Comparison of ENCODE assay signal across 8 cellular contexts in the genomic region with DNA sequence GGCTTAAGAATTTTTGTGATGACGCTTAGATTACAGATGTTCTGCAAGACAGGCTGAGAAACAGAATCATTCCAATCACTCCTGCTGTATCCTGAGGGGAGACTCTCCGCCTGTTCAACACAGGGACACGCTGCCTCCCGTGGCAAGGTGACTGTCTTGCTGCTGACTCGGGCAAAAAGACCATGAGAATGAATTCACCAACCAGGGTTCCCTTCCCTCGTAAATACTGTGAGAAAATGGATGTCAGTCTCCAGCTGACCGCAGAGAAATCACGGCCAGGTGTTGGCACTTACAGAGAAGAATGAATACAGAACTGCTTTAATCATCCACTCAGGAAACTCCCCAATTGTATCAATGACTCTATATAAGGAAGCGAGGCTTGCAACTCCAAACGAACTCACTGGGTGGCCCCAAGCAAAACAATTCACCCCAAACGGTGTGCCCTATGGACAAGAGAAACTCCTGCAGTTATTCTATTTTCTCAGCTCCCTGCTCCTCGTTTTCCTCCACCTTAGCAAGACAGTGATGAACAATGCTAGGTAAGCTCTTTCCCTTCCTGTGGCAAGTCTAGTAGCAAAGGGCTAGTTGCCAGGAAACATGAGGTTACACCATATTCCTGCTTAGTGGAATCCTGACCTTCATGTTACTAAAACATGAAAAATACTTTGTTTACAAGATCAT. TPM values are rescaled to one million over a fixed set of nuclear protein-coding genes. Genes with fewer than 3 reads are reported as not detected.
DNase-seq lines count a peak whose midpoint lies in the region; ATAC-seq, FAIRE-seq and TF ChIP-seq lines count a peak whose summit lies in the region.

No MANE protein-coding gene starts in this region.

- peak overlapping the region; percentile 85 for H3K27ac Mint-ChIP-seq in activated B cell treated with CpG ODN at 0.5 μM for 24 hours
- no peak overlapping the region for H3K27ac Mint-ChIP-seq in activated CD8-positive, alpha-beta memory T cell treated with anti-CD3 and anti-CD28 coated beads, Interleukin-2, amount 10 ng/mL, durations not matched to agents 7 days and 5 days

- no peak overlapping the region for H3K4me3 ChIP-seq in AG04450 (ENCODE audit: low read depth, low read length)

- POLR2A ChIA-PET in AG04450 (lab: Yijun Ruan, JAX) = interaction anchor here (1.1 to 2.5 kb wide), 7 partner anchors 8 to 63 kb away, joined by 3 to 15 read pairs (median 6); no protein-coding TSS in a partner anchor
- POLR2A ChIA-PET in activated B cell treated with CpG ODN at 0.5 μM for 24 hours (lab: Charles Lee) = interaction anchor here (1.1 to 2.2 kb wide), 5 partner anchors 16 to 111 kb away, joined by 3 to 6 read pairs (median 5); no protein-coding TSS in a partner anchor

- TF ChIP-seq CTCF in AG04450 (IDR thresholded peaks at IDR 0.05; ENCODE audit: low read depth, low read length) = no peak
- no peak for TF ChIP-seq CTCF in activated B cell treated with CpG ODN at 0.5 μM for 24 hours (IDR thresholded peaks at IDR 0.05)

- peak overlapping the region; percentile 98 for H3K27ac ChIP-seq in AG04450 (ENCODE audit: low read depth, low read length)

- H3K27me3 ChIP-seq in AG04450 (ENCODE audit: control insufficient read depth, insufficient read depth, low read length) = no peaks in the 10 kb centered on the region

- peaks cover 2% of the 10 kb centered on the region; the same call in 1 of the 2 replicates for H3K9me3 ChIP-seq in AG04450 (ENCODE audit: control insufficient read depth, insufficient read depth, low read length)

- intact Hi-C loops in activated B cell treated with CpG ODN at 0.5 μM for 24 hours (cut with micrococcal nuclease) = loop anchor here (2.0 to 5.0 kb wide), 4 partner anchors 24 to 99 kb away; partner anchors contain the start of gene GNA12

- CTCF ChIA-PET in AG04450 (lab: Charles Lee) (interaction anchor here (0.7 to 1.5 kb wide), 4 partner anchors 40 to 334 kb away, joined by 3 to 5 read pairs (median 3); no protein-coding TSS in a partner anchor), activated B cell treated with CpG ODN at 0.5 μM for 24 hours (lab: Charles Lee) (interaction anchor here (0.7 to 2.6 kb wide), 5 partner anchors 20 to 111 kb away, joined by 3 to 10 read pairs (median 3); no protein-coding TSS in a partner anchor)
- CTCF ChIA-PET in activated CD8-positive, alpha-beta memory T cell treated with anti-CD3 and anti-CD28 coated beads, Interleukin-2, amount 10 ng/mL, durations not matched to agents 7 days and 5 days (lab: Charles Lee) = interaction anchor here (0.6 kb wide), 1 partner anchor 8 kb away, joined by 3 read pairs; no protein-coding TSS in a partner anchor

- DNase-seq in AG04450 (ENCODE audit: low read depth, low spot score) = peak; percentile 50
- peak; percentile 51 for DNase-seq in HTR-8/SVneo (ENCODE audit: insufficient read length, low spot score)
- no peak for DNase-seq in activated B cell treated with CpG ODN at 0.5 μM for 24 hours
- peak; percentile 93 for DNase-seq in kidney tubule cell (ENCODE audit: low spot score)
- DNase-seq in NK-92 (lab: John Stamatoyannopoulos, UW; ENCODE audit: unreplicated experiment) = no peak
- DNase-seq in activated CD8-positive, alpha-beta memory T cell treated with anti-CD3 and anti-CD28 coated beads, Interleukin-2, amount 10 ng/mL, durations not matched to agents 7 days and 5 days = no peak
- no peak for DNase-seq in cortex of kidney (lab: John Stamatoyannopoulos, UW)

- H3K4me3 Mint-ChIP-seq in activated B cell treated with CpG ODN at 0.5 μM for 24 hours = peak overlapping the region; percentile 74
- H3K4me3 Mint-ChIP-seq in activated CD8-positive, alpha-beta memory T cell treated with anti-CD3 and anti-CD28 coated beads, Interleukin-2, amount 10 ng/mL, durations not matched to agents 7 days and 5 days = no peak overlapping the region

- H3K9me3 Mint-ChIP-seq in activated B cell treated with CpG ODN at 0.5 μM for 24 hours = no peaks in the 10 kb centered on the region
- no peaks in the 10 kb centered on the region for H3K9me3 Mint-ChIP-seq in activated CD8-positive, alpha-beta memory T cell treated with anti-CD3 and anti-CD28 coated beads, Interleukin-2, amount 10 ng/mL, durations not matched to agents 7 days and 5 days (ENCODE audit: low read depth)

- FAIRE-seq in HTR-8/SVneo (lab: Jason Lieb, UNC) = peak; percentile 74

- ATAC-seq in GM18520 (IDR thresholded peaks at IDR 0.05; ENCODE audit: unreplicated experiment) (peak; percentile 35), activated B cell treated with CpG ODN at 0.5 μM for 24 hours (ENCODE audit: low read depth) (peak; percentile 67)
- ATAC-seq in activated CD8-positive, alpha-beta memory T cell treated with anti-CD3 and anti-CD28 coated beads, Interleukin-2, amount 10 ng/mL, durations not matched to agents 7 days and 5 days = no peak

- H3K4me1 Mint-ChIP-seq in activated B cell treated with CpG ODN at 0.5 μM for 24 hours = peaks cover 67% of the 10 kb centered on the region
- peaks cover 29% of the 10 kb centered on the region for H3K4me1 Mint-ChIP-seq in activated CD8-positive, alpha-beta memory T cell treated with anti-CD3 and anti-CD28 coated beads, Interleukin-2, amount 10 ng/mL, durations not matched to agents 7 days and 5 days

- H3K36me3 Mint-ChIP-seq in activated B cell treated with CpG ODN at 0.5 μM for 24 hours (ENCODE audit: low read depth) = peaks cover 7% of the 10 kb centered on the region
- no peaks in the 10 kb centered on the region for H3K36me3 Mint-ChIP-seq in activated CD8-positive, alpha-beta memory T cell treated with anti-CD3 and anti-CD28 coated beads, Interleukin-2, amount 10 ng/mL, durations not matched to agents 7 days and 5 days

- H3K27me3 Mint-ChIP-seq in activated B cell treated with CpG ODN at 0.5 μM for 24 hours = no peaks in the 10 kb centered on the region
- peaks cover 2% of the 10 kb centered on the region for H3K27me3 Mint-ChIP-seq in activated CD8-positive, alpha-beta memory T cell treated with anti-CD3 and anti-CD28 coated beads, Interleukin-2, amount 10 ng/mL, durations not matched to agents 7 days and 5 days

RNA-seq across cellular contexts. Expression of gene GNA12, which starts 22.8 kb away (rescaled TPM):
- polyA plus RNA-seq in AG04450 (2011; rRNA removed) = 97.4 and 110 TPM in 2 replicates
- polyA minus RNA-seq in AG04450 (2011; rRNA and poly(A)+ RNA removed) = 114 and 135 TPM in 2 replicates
- 52.3 and 54.6 TPM in 2 replicates for total RNA-seq in activated B cell treated with CpG ODN at 0.5 μM for 24 hours
- 10 to 100 TPM; 14.4 to 18.6 TPM for total RNA-seq in activated CD8-positive, alpha-beta memory T cell treated with anti-CD3 and anti-CD28 coated beads, Interleukin-2, amount 10 ng/mL, durations not matched to agents 7 days and 5 days

Comparison
In these comparisons a context has a peak if more than half of its experiments do, and no peak if none do; other contexts are left out.
1. DNase-seq: peak in AG04450 (single experiment), HTR-8/SVneo (single experiment) and kidney tubule cell (single experiment); none in activated B cell treated with CpG ODN at 0.5 μM for 24 hours (single experiment), NK-92 (single experiment), activated CD8-positive, alpha-beta memory T cell treated with anti-CD3 and anti-CD28 coated beads, Interleukin-2, amount 10 ng/mL, durations not matched to agents 7 days and 5 days (single experiment) and cortex of kidney (single experiment).